ENCODE assay signal across 27 cellular contexts in the genomic region with DNA sequence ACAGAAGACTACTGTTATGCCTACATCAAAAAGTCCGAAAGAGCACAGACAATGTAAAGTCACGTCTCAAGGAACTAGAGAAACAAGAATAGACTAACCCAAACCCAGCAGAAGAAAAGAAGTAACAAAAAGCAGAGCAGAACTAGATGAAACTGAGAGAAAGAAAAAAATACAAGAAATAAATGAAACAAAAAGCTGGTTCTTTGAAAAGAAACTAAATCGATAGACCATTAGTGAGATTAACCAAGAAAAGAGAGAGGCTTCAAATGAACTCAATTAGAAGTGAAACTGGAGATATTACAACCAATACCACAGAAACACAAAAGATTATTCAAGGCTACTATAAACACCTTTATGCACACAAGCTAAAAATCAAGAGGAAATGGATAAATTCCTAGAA.
DNase-seq lines count a peak whose midpoint lies in the region; ATAC-seq and TF ChIP-seq lines count a peak whose summit lies in the region.
"Had no signal": no experiment of that assay in that cellular context is flagged by ENCODE, and none has a peak within 500 bp of the region (broad histone marks: within the 10 kb centered on the region; RNA-seq: fewer than 3 reads in every experiment).

No MANE protein-coding gene starts in this region.

- TF ChIP-seq EP300 in stomach (IDR thresholded peaks at IDR 0.05): no peak

- intact Hi-C loops in esophagus squamous epithelium (cut with DNase I): no loop called here
- intact Hi-C loops in stomach (cut with DNase I; ENCODE audit: low total_unique reads): no loop called here

- H3K4me1 ChIP-seq in esophagus squamous epithelium: no peaks in the 10 kb centered on the region
- no peaks in the 10 kb centered on the region for H3K4me1 ChIP-seq in stomach
- H3K4me1 ChIP-seq: foreskin keratinocyte, thyroid gland had no signal

- DNase-seq in pons (ENCODE audit: low spot score): no peak
- DNase-seq in esophagus squamous epithelium (lab: John Stamatoyannopoulos, UW): no peak
- DNase-seq in WERI-Rb-1: no peak
- no peak for DNase-seq in stomach
- DNase-seq: activated B cell treated with CpG ODN at 0.5 μM for 24 hours; activated CD4-positive, alpha-beta memory T cell treated with anti-CD3 and anti-CD28 coated beads for 36 hours; activated effector memory CD4-positive, alpha-beta T cell treated with Interleukin-2 at 50 U/mL for 16 hours; activated naive CD8-positive, alpha-beta T cell treated with anti-CD3 and anti-CD28 coated beads, Interleukin-2, amount 50 U/mL, for 24 hours; CD8-positive, alpha-beta T cell; effector CD8-positive, alpha-beta T cell; erythroblast; foreskin keratinocyte; GDM1; HCEC 1CT; immature natural killer cell; Kasumi-1; mesendoderm; NCI-H1694 treated with DMSO at 0.1 percent for 48 hours; NCI-H748 treated with DMSO at 0.1 percent for 48 hours; stimulated activated CD4-positive, alpha-beta T cell treated with anti-CD3 and anti-CD28 coated beads, Interleukin-4, amount 100 ng/mL, for 1 hour; stimulated activated naive CD4-positive, alpha-beta T cell; T1000; thyroid gland had no signal

- no peak overlapping the region for H3K27ac ChIP-seq in esophagus squamous epithelium
- no peak overlapping the region for H3K27ac ChIP-seq in WERI-Rb-1
- H3K27ac ChIP-seq in stomach: no peak overlapping the region
- H3K27ac ChIP-seq: foreskin keratinocyte, thyroid gland had no signal

- H3K27me3 ChIP-seq in esophagus squamous epithelium (no peaks in the 10 kb centered on the region), WERI-Rb-1 (ENCODE audit: insufficient read depth, low read depth, severe bottlenecking) (peaks cover 83% of the 10 kb centered on the region), stomach (no peaks in the 10 kb centered on the region)
- H3K27me3 ChIP-seq: foreskin keratinocyte, thyroid gland had no signal

- TF ChIP-seq CTCF in esophagus squamous epithelium (IDR thresholded peaks at IDR 0.05) (no peak), WERI-Rb-1 (IDR thresholded peaks at IDR 0.05; ENCODE audit: low read depth, low read length) (no peak), stomach (IDR thresholded peaks at IDR 0.05) (no peak)

- H3K36me3 ChIP-seq in esophagus squamous epithelium (no peaks in the 10 kb centered on the region), WERI-Rb-1 (no peaks in the 10 kb centered on the region), stomach (no peaks in the 10 kb centered on the region)
- H3K36me3 ChIP-seq: thyroid gland had no signal

- no peak for TF ChIP-seq POLR2A in esophagus squamous epithelium (IDR thresholded peaks at IDR 0.05)
- TF ChIP-seq POLR2A in stomach (IDR thresholded peaks at IDR 0.05): no peak

- peak; percentile 60 for ATAC-seq in GM18909 (IDR thresholded peaks at IDR 0.05; ENCODE audit: poor library complexity, unreplicated experiment)
- ATAC-seq in GM21717 (IDR thresholded peaks at IDR 0.05; ENCODE audit: unreplicated experiment): peak; percentile 78
- peak; percentile 64 for ATAC-seq in HG03064 (IDR thresholded peaks at IDR 0.05; ENCODE audit: low read depth, unreplicated experiment)
- ATAC-seq: activated naive CD8-positive, alpha-beta T cell treated with anti-CD3 and anti-CD28 coated beads, Interleukin-2, amount 50 U/mL, for 24 hours; CD8-positive, alpha-beta T cell; foreskin keratinocyte; left lobe of liver had no signal

- WGBS in esophagus squamous epithelium, 2 donors: 53 to 77% methylated on average over 3 of the region's 3 CpGs
- WGBS in stomach, 5 donors: 88 to 94% (median 91%) methylated on average over 3 of the region's 3 CpGs

- no peaks in the 10 kb centered on the region for H3K9me3 ChIP-seq in esophagus squamous epithelium
- no peaks in the 10 kb centered on the region for H3K9me3 ChIP-seq in WERI-Rb-1 (ENCODE audit: severe bottlenecking)
- H3K9me3 ChIP-seq in stomach: no peaks in the 10 kb centered on the region
- H3K9me3 ChIP-seq: thyroid gland had no signal

- H3K4me3 ChIP-seq in esophagus squamous epithelium: no peak overlapping the region
- H3K4me3 ChIP-seq in WERI-Rb-1 (ENCODE audit: low read depth, low read length): no peak overlapping the region
- no peak overlapping the region for H3K4me3 ChIP-seq in stomach
- H3K4me3 ChIP-seq: thyroid gland had no signal
